ENCODE assay signal across 8 cellular contexts in genomic region chr21:41611966-41612606, GRCh38.
DNase-seq lines count a peak whose midpoint lies in the region; ATAC-seq and TF ChIP-seq lines count a peak whose summit lies in the region.

No MANE protein-coding gene starts in this region.

- peak overlapping the region; percentile 2 to 22 for H3K27ac ChIP-seq in ovary

- peak; percentile 49 for DNase-seq in ELR (ENCODE audit: low read depth)
- DNase-seq in NCI-H2029 (lab: John Stamatoyannopoulos, UW): peak; percentile 81
- DNase-seq in chondrocyte (ENCODE audit: low spot score): no peak
- no peak for DNase-seq in ovary
- no peak for DNase-seq in NK-92 (lab: John Stamatoyannopoulos, UW; ENCODE audit: unreplicated experiment)

- H3K4me3 ChIP-seq in ovary: no peak overlapping the region

- H3K27me3 Mint-ChIP-seq in chondrocyte (ENCODE audit: low read depth): no peaks in the 10 kb centered on the region

- TF ChIP-seq POLR2A in ovary (IDR thresholded peaks at IDR 0.05): no peak

- H3K4me3 Mint-ChIP-seq in chondrocyte (ENCODE audit: unreplicated experiment): no peak overlapping the region

- no peaks in the 10 kb centered on the region for H3K9me3 ChIP-seq in ovary

- H3K27ac Mint-ChIP-seq in chondrocyte (ENCODE audit: unreplicated experiment): peak overlapping the region; percentile 91

- whole genome bisulfite sequencing in ovary, 3 donors: 40 to 47% (median 42%) methylated on average over 10 of the region's 10 CpGs

- no peaks in the 10 kb centered on the region for H3K27me3 ChIP-seq in ovary

- TF ChIP-seq EP300 in ovary (IDR thresholded peaks at IDR 0.05): no peak

- TF ChIP-seq CTCF in chondrocyte (IDR thresholded peaks at IDR 0.05) (no peak), ovary (IDR thresholded peaks at IDR 0.05) (no peak)

- intact Hi-C loops in ovary (cut with DNase I): loop anchor here in 3 of 4 donors (2.0 to 10.0 kb wide), 5 partner anchors 163 to 330 kb away; no protein-coding TSS in a partner anchor

- ATAC-seq in HG02852 (IDR thresholded peaks at IDR 0.05; ENCODE audit: unreplicated experiment) (no peak), HG02938 (IDR thresholded peaks at IDR 0.05; ENCODE audit: unreplicated experiment) (no peak), GM21390 (IDR thresholded peaks at IDR 0.05; ENCODE audit: unreplicated experiment) (no peak)

- no peaks in the 10 kb centered on the region for H3K36me3 Mint-ChIP-seq in chondrocyte (ENCODE audit: low read depth)

- no peaks in the 10 kb centered on the region for H3K9me3 Mint-ChIP-seq in chondrocyte (ENCODE audit: low read depth)

- H3K36me3 ChIP-seq in ovary: no peaks in the 10 kb centered on the region

- H3K4me1 ChIP-seq in ovary (ENCODE audit: insufficient read depth): peaks cover 1% of the 10 kb centered on the region

- peaks cover 60% of the 10 kb centered on the region for H3K4me1 Mint-ChIP-seq in chondrocyte (ENCODE audit: low read depth)

Comparison
In these comparisons a context has a peak if more than half of its experiments do, and no peak if none do; other contexts are left out.
1. DNase-seq: peak in ELR (single experiment) and NCI-H2029 (single experiment); none in chondrocyte (single experiment), ovary (0 of 5) and NK-92 (single experiment).